In genomic region chr13:93466502-93467036, GRCh38 we compare ENCODE assay signal across 15 cellular contexts.
DNase-seq lines count a peak whose midpoint lies in the region; ATAC-seq and TF ChIP-seq lines count a peak whose summit lies in the region.
"Had no signal": no experiment of that assay in that cellular context is flagged by ENCODE, and none has a peak within 500 bp of the region (broad histone marks: within the 10 kb centered on the region; RNA-seq: fewer than 3 reads in every experiment).

No MANE protein-coding gene starts in this region.

- ATAC-seq in right lobe of liver = peak; percentile 20 to 79 (median 69)
- ATAC-seq: GM12878 had no signal

- H3K4me3 ChIP-seq in AG09309 (ENCODE audit: control insufficient read depth, low read depth, low read length) (no peak overlapping the region), fibroblast of the aortic adventitia (ENCODE audit: low read depth, low read length) (no peak overlapping the region), right lobe of liver (no peak overlapping the region), OCI-LY7 (ENCODE audit: low read depth, low read length, poor library complexity, severe bottlenecking) (no peak overlapping the region)
- H3K4me3 ChIP-seq: BLaER1, GM12878 had no signal

- no peak overlapping the region for H2AFZ ChIP-seq in OCI-LY7 (ENCODE audit: low read length)

- H3K4me1 ChIP-seq in right lobe of liver (no peaks in the 10 kb centered on the region), OCI-LY7 (ENCODE audit: insufficient read depth, low read length, poor library complexity, severe bottlenecking) (no peaks in the 10 kb centered on the region)
- H3K4me1 ChIP-seq: BLaER1, Caco-2 had no signal

- no peaks in the 10 kb centered on the region for H3K36me3 ChIP-seq in right lobe of liver
- H3K36me3 ChIP-seq in OCI-LY7 (ENCODE audit: insufficient read depth, low read length) = no peaks in the 10 kb centered on the region
- H3K36me3 ChIP-seq: BLaER1 had no signal

- no peaks in the 10 kb centered on the region for H3K79me2 ChIP-seq in OCI-LY7 (ENCODE audit: insufficient read depth, low read depth, low read length)

- CTCF ChIA-PET in OCI-LY7 (lab: Charles Lee; ENCODE audit: unreplicated experiment) = no interaction called here

- H3K27me3 ChIP-seq in right lobe of liver = no peaks in the 10 kb centered on the region
- H3K27me3 ChIP-seq: BLaER1 had no signal

- POLR2A ChIA-PET in OCI-LY7 (lab: Charles Lee) = no interaction called here

- DNase-seq in AG09309 (ENCODE audit: low read depth) = peak; percentile 3
- DNase-seq in amniotic epithelial cell (ENCODE audit: low read depth) = peak; percentile 44
- DNase-seq in fibroblast of the aortic adventitia (ENCODE audit: low read depth) = peak; percentile 39
- DNase-seq in right lobe of liver = no peak
- DNase-seq in activated naive CD4-positive, alpha-beta T cell treated with anti-CD3 and anti-CD28 coated beads, Interleukin-2, amount 50 U/mL, for 16 hours = no peak
- DNase-seq in NCI-H146 treated with DMSO at 0.1 percent for 48 hours (lab: John Stamatoyannopoulos, UW; ENCODE audit: unreplicated experiment) = no peak
- DNase-seq in OCI-LY7 (ENCODE audit: low spot score) = no peak
- no peak for DNase-seq in NCI-H2196 treated with DMSO at 0.1 percent for 48 hours (lab: John Stamatoyannopoulos, UW; ENCODE audit: unreplicated experiment)
- DNase-seq: AML-193; Caco-2; CD8-positive, alpha-beta memory T cell; GOT3; H9 had no signal

- intact Hi-C loops in right lobe of liver (cut with DNase I) (no loop called here), OCI-LY7 (cut with micrococcal nuclease; ENCODE audit: unreplicated experiment) (no loop called here)

- BruUV-seq in OCI-LY7 (replicated peaks; lab: Mats Ljungman, UMichigan) = no TSS peak

- no peaks in the 10 kb centered on the region for H3K9me2 ChIP-seq in OCI-LY7 (ENCODE audit: insufficient read depth, low read length)

- H3K27ac ChIP-seq in right lobe of liver (no peak overlapping the region), OCI-LY7 (ENCODE audit: low read depth, low read length, poor library complexity, severe bottlenecking) (no peak overlapping the region)
- H3K27ac ChIP-seq: BLaER1 had no signal

- H3K4me2 ChIP-seq in OCI-LY7 (ENCODE audit: low read length) = no peak overlapping the region
- H3K4me2 ChIP-seq: BLaER1 had no signal

- TF ChIP-seq CTCF in AG09309 (IDR thresholded peaks at IDR 0.05; ENCODE audit: control insufficient read depth, insufficient read depth, low read depth, low read length, missing control alignments) = no peak
- no peak for TF ChIP-seq CTCF in fibroblast of the aortic adventitia (IDR thresholded peaks at IDR 0.05; ENCODE audit: insufficient read depth, low read length)
- no peak for TF ChIP-seq CTCF in right lobe of liver (IDR thresholded peaks at IDR 0.05)
- no peak for TF ChIP-seq CTCF in OCI-LY7 (conservative IDR thresholded peaks at IDR 0.05; ENCODE audit: low read length)

- no peak for TF ChIP-seq POLR2A in right lobe of liver (IDR thresholded peaks at IDR 0.05)

- H4K20me1 ChIP-seq in OCI-LY7 (ENCODE audit: insufficient read depth, low read length) = no peaks in the 10 kb centered on the region
- H4K20me1 ChIP-seq: BLaER1 had no signal

- H3K9me3 ChIP-seq in right lobe of liver = no peaks in the 10 kb centered on the region
- no peaks in the 10 kb centered on the region for H3K9me3 ChIP-seq in OCI-LY7 (ENCODE audit: low read length)
- H3K9me3 ChIP-seq: BLaER1, Caco-2 had no signal

- 34% methylated on average over 3 of the region's 3 CpGs for WGBS in right lobe of liver (ENCODE audit: insufficient coverage, low coverage, low lambda C conversion rate, missing lambda C conversion rate)

Comparison
In these comparisons a context has a peak if more than half of its experiments do, and no peak if none do; other contexts are left out.
1. DNase-seq: peak in AG09309 (single experiment), amniotic epithelial cell (single experiment) and fibroblast of the aortic adventitia (single experiment); none in right lobe of liver (0 of 3), activated naive CD4-positive, alpha-beta T cell treated with anti-CD3 and anti-CD28 coated beads, Interleukin-2, amount 50 U/mL, for 16 hours (single experiment), NCI-H146 treated with DMSO at 0.1 percent for 48 hours (single experiment), OCI-LY7 (single experiment) and NCI-H2196 treated with DMSO at 0.1 percent for 48 hours (single experiment).